Comparison of ENCODE assay signal across 9 cellular contexts in the genomic region with DNA sequence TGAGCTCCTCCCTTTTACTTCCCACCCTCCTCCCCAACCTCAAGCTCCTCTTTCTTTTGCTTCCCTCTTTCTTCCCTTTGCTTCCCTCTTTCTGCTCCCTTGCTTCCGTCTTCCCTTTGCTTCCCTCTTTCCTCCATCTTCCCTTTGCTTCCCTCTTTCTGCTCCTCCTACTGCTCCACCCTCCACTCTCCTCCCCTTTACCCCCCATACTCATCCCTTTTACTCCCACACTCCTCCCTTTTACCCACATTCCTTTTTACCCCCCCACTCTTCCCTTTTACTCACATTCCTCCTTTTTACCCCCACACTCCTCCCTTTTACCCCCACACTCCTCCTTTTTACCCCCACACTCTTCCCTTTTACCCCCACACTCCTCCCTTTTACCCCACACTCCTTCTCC. TPM values are rescaled to one million over a fixed set of nuclear protein-coding genes. Genes with fewer than 3 reads are reported as not detected.
"Had no signal": no experiment of that assay in that cellular context is flagged by ENCODE, and none has a peak within 500 bp of the region (broad histone marks: within the 10 kb centered on the region; RNA-seq: fewer than 3 reads in every experiment).

No MANE protein-coding gene starts in this region.

- H3K27ac ChIP-seq: GM23248 had no signal

- DNase-seq: GM23248, GOT3, H7, KG1 had no signal

- ATAC-seq: HCT116 had no signal

- H3K4me3 ChIP-seq: GM23248, HAP-1 had no signal

- FAIRE-seq: HTR-8/SVneo had no signal

- H3K36me3 ChIP-seq: HAP-1 had no signal

- H2AFZ ChIP-seq: GM23248 had no signal

- H3K9me3 ChIP-seq: HAP-1 had no signal

- H3K4me1 ChIP-seq: HAP-1 had no signal

- H3K9ac ChIP-seq: GM23248 had no signal

RNA-seq across cellular contexts. Expression of gene PGBD5, which starts 30.2 kb away (rescaled TPM):
- total RNA-seq: HT-29 had no signal
- polyA plus RNA-seq: IgD-negative memory B cell had no signal
